Comparison of ENCODE assay signal across 1 cellular context in the genomic region with DNA sequence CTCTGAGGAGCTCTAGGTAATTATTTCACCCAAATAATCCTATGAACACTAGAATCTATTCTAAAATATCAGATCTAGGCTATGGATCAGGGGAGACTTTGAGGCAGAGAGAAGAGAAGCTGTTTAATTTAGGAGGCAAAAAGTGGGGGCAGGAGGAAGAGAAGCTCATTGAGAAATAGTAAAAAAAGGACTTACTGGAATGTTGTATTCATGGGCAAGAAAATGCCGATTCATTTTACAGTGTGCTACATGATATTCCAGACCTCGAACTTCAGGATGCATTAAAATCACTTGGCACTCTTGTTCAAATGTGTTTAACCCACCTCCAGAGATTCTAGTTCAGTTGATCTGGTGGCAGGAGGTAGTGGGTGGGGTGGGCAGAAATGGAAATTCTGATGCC.
TF ChIP-seq lines count a peak whose summit lies in the region.

No MANE protein-coding gene starts in this region.

TF ChIP-seq in IMR-90, 13 proteins besides CTCF, POLR2A, EP300 and RAD21:
- TF ChIP-seq NFE2L2 (IDR thresholded peaks at IDR 0.05; ENCODE audit: low read depth, low read length): peak; percentile 66; the same call in 1 of the 2 replicates
- TF ChIP-seq, protein P1, sequence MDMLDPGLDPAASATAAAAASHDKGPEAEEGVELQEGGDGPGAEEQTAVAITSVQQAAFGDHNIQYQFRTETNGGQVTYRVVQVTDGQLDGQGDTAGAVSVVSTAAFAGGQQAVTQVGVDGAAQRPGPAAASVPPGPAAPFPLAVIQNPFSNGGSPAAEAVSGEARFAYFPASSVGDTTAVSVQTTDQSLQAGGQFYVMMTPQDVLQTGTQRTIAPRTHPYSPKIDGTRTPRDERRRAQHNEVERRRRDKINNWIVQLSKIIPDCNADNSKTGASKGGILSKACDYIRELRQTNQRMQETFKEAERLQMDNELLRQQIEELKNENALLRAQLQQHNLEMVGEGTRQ (IDR thresholded peaks at IDR 0.05; ENCODE audit: low read depth, low read length): no peak
